In the genomic region with DNA sequence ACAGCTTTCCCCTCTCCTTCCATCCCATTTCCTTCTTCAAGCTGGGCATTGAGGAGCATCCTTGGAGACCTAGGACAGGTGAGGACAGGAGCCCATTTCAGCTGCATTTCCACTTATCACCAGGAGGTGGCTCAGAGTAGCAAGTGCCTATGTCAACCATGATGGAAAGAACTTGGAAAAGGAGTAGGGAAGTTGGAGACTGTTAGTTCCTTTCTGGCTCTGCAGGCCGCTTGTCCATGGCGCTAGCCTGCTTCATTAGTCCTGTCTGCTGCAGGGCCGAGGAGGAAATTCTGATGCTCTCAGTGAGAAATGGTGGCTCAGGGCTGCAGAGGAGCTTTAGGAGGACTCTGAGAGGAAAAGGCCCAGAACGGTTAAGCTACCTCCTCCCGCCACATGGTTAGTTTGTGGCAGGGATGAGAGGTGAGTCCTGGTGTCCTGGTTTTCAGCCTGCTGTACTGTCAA, we compare ENCODE assay signal across 8 cellular contexts. TPM values are rescaled to one million over a fixed set of nuclear protein-coding genes. Genes with fewer than 3 reads are reported as not detected.
DNase-seq lines count a peak whose midpoint lies in the region; ATAC-seq, FAIRE-seq and TF ChIP-seq lines count a peak whose summit lies in the region.

No MANE protein-coding gene starts in this region.

- H3K4me3 ChIP-seq in SJCRH30: no peak overlapping the region

- DNase-seq in Caki2 (ENCODE audit: low read depth) (peak; percentile 44), HT1080 (ENCODE audit: low read depth) (peak; percentile 47), SJCRH30 (peak; percentile 57 to 79), astrocyte of the hippocampus (ENCODE audit: low read depth, low spot score) (peak; percentile 73), iris pigment epithelial cell (ENCODE audit: low read depth) (peak; percentile 60), H54 (ENCODE audit: insufficient read length, low spot score) (no peak)
- peak; percentile 38 for DNase-seq in stimulated activated CD4-positive, alpha-beta T cell treated with anti-CD3 and anti-CD28 coated beads, Interleukin-4, amount 100 ng/mL, for 1 hour

- TF ChIP-seq POLR2A in H54 (IDR thresholded peaks at IDR 0.05; ENCODE audit: low read depth, low read length): no peak

- no peak for ATAC-seq in HG03045 (IDR thresholded peaks at IDR 0.05; ENCODE audit: unreplicated experiment)

- H3K9me3 ChIP-seq in SJCRH30 (replicated peaks): no peaks in the 10 kb centered on the region

- in situ Hi-C loops in Caki2 (cut with HindIII; ENCODE audit: low pct_unique_long_range_greater_than_20kb, low sequenced_read_pairs): no loop called here

- FAIRE-seq in H54 (lab: Jason Lieb, UNC): no peak

- peaks cover 20% of the 10 kb centered on the region for H3K27me3 ChIP-seq in SJCRH30

- peaks cover 2% of the 10 kb centered on the region for H3K4me1 ChIP-seq in SJCRH30

- H3K27ac ChIP-seq in SJCRH30: no peak overlapping the region

- H3K36me3 ChIP-seq in SJCRH30: no peaks in the 10 kb centered on the region

RNA-seq across cellular contexts. Expression of gene CD276, which starts 7.0 kb away (rescaled TPM):
- total RNA-seq in Caki2 (2014; rRNA removed; shearing (Covaris generic); ENCODE audit: low replicate concordance): 142 and 198 TPM in 2 replicates
- 51.6 and 69.2 TPM in 2 replicates for total RNA-seq in HT1080 (2014; rRNA removed; shearing (Covaris generic))
- polyA plus RNA-seq in HT1080 (2015; cell fraction: cytosol; rRNA removed): 81.9 and 86.1 TPM in 2 replicates
- 72.1 and 73.0 TPM in 2 replicates for polyA plus RNA-seq in HT1080 (2015; cell fraction: nucleus; rRNA removed)
- total RNA-seq in SJCRH30 (2014; rRNA removed; shearing (Covaris generic)): 87.3 and 92.9 TPM in 2 replicates

RNA-seq across cellular contexts. Expression of gene NPTN, which starts 44.0 kb away (rescaled TPM):
- 103 and 130 TPM in 2 replicates for total RNA-seq in Caki2 (2014; rRNA removed; shearing (Covaris generic); ENCODE audit: low replicate concordance)
- 107 and 118 TPM in 2 replicates for total RNA-seq in HT1080 (2014; rRNA removed; shearing (Covaris generic))
- polyA plus RNA-seq in HT1080 (2015; cell fraction: cytosol; rRNA removed): 151 and 169 TPM in 2 replicates
- 177 and 197 TPM in 2 replicates for polyA plus RNA-seq in HT1080 (2015; cell fraction: nucleus; rRNA removed)
- total RNA-seq in SJCRH30 (2014; rRNA removed; shearing (Covaris generic)): 90.4 and 92.5 TPM in 2 replicates
